In the genomic region with DNA sequence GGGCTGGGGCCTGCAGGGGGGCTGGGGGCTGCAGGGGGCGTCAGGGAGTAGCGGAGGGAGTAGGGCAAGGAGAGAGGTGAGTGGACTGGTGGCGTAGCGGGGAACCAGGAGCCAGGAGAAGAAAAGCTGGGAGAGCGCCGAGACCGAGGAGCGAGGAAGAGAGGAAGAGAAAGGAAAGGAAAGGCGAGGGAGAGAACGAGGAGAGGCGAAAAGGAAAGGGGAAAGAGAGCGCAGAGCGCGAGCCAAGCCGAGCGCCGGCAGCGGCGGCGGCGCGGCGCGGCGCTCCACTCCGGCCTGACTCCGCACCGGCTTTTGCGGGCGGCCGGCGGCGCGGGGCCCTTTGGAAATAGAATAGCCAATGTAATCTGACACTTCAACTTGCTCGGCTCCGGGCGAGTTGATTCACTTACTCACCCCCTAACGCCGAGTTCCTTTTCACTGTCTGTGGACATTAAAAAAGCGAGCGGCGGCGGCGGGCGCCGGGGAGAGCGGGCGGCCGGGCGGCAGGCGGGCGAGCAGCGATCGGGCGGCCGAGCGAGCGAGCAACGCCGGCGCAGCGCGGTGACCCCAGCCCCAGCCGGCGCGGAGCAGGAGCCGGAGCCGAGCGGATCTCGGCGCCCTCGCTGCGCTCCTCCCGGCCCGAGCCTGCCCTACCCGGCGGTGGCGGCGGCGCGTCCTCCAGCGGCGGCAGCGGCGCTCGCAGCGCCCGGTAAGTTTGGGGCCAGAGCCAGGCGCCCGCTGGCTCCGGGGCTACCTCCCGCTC, we compare ENCODE assay signal across 8 cellular contexts. TPM values are rescaled to one million over a fixed set of nuclear protein-coding genes. Genes with fewer than 3 reads are reported as not detected.
DNase-seq lines count a peak whose midpoint lies in the region; ATAC-seq and TF ChIP-seq lines count a peak whose summit lies in the region.

A gene with protein sequence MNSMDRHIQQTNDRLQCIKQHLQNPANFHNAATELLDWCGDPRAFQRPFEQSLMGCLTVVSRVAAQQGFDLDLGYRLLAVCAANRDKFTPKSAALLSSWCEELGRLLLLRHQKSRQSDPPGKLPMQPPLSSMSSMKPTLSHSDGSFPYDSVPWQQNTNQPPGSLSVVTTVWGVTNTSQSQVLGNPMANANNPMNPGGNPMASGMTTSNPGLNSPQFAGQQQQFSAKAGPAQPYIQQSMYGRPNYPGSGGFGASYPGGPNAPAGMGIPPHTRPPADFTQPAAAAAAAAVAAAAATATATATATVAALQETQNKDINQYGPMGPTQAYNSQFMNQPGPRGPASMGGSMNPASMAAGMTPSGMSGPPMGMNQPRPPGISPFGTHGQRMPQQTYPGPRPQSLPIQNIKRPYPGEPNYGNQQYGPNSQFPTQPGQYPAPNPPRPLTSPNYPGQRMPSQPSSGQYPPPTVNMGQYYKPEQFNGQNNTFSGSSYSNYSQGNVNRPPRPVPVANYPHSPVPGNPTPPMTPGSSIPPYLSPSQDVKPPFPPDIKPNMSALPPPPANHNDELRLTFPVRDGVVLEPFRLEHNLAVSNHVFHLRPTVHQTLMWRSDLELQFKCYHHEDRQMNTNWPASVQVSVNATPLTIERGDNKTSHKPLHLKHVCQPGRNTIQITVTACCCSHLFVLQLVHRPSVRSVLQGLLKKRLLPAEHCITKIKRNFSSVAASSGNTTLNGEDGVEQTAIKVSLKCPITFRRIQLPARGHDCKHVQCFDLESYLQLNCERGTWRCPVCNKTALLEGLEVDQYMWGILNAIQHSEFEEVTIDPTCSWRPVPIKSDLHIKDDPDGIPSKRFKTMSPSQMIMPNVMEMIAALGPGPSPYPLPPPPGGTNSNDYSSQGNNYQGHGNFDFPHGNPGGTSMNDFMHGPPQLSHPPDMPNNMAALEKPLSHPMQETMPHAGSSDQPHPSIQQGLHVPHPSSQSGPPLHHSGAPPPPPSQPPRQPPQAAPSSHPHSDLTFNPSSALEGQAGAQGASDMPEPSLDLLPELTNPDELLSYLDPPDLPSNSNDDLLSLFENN (plus strand): TSS at position 405 of the 763 bp plus-strand sequence. CDS start 132,667 bp downstream, outside the sequence.

- TF ChIP-seq CTCF in Peyer's patch (IDR thresholded peaks at IDR 0.05) = peak in 3 of 6 experiments; percentile 15 to 43 (median 36)

- H3K4me1 ChIP-seq in Peyer's patch = peaks cover 3 to 48% (median 15%) of the 10 kb centered on the region in 4 donors

- H3K27me3 Mint-ChIP-seq in activated T-helper 1 cell treated with anti-CD3 and anti-CD28 coated beads, Interleukin-12 subunit alpha, Interleukin-12 subunit beta, Interleukin-2, Interleukin-4 antibody, amounts not matched to agents 30 ng/mL and 10 ng/mL and 1 ng/mL, durations not matched to agents 14 hours and 24 hours and 36 hours (ENCODE audit: insufficient read depth) = peaks cover 16% of the 10 kb centered on the region
- H3K27me3 Mint-ChIP-seq in naive B cell = peaks cover 13 to 31% (median 30%) of the 10 kb centered on the region in 3 donors
- peaks cover 31% of the 10 kb centered on the region for H3K27me3 Mint-ChIP-seq in stimulated activated memory B cell treated with anti-CD40 and anti-IgM and Interleukin-4, amounts not matched to agents 10 μg/mL and 1 μg/mL and 100 μg/mL, for 72 hours

- H3K27me3 ChIP-seq in Peyer's patch = no peaks in the 10 kb centered on the region

- peak within 1 kb of the TSS; percentile 86 for H3K27ac Mint-ChIP-seq in activated T-helper 1 cell treated with anti-CD3 and anti-CD28 coated beads, Interleukin-12 subunit alpha, Interleukin-12 subunit beta, Interleukin-2, Interleukin-4 antibody, amounts not matched to agents 30 ng/mL and 10 ng/mL and 1 ng/mL, durations not matched to agents 14 hours and 24 hours and 36 hours
- H3K27ac Mint-ChIP-seq in naive B cell = peak within 1 kb of the TSS in 5 of 6 donors; percentile 59 to 97 (median 81)
- peak within 1 kb of the TSS; percentile 56 for H3K27ac Mint-ChIP-seq in stimulated activated memory B cell treated with anti-CD40 and anti-IgM and Interleukin-4, amounts not matched to agents 10 μg/mL and 1 μg/mL and 100 μg/mL, for 72 hours

- TF ChIP-seq EP300 in Ishikawa (IDR thresholded peaks at IDR 0.05; ENCODE audit: borderline replicate concordance) = peak; percentile 74

- peak; percentile 87 for DNase-seq in DMS153 treated with DMSO at 0.1 percent for 48 hours (lab: John Stamatoyannopoulos, UW; ENCODE audit: unreplicated experiment)
- DNase-seq in Peyer's patch = peak; percentile 82 to 94 (median 91)
- peak; percentile 77 for DNase-seq in activated T-helper 1 cell treated with anti-CD3 and anti-CD28 coated beads, Interleukin-12 subunit alpha, Interleukin-12 subunit beta, Interleukin-2, Interleukin-4 antibody, amounts not matched to agents 30 ng/mL and 10 ng/mL and 1 ng/mL, durations not matched to agents 14 hours and 24 hours and 36 hours (ENCODE audit: low spot score)
- DNase-seq in fibroblast of gingiva (ENCODE audit: low read depth) = peak; percentile 90
- DNase-seq in naive B cell = peak; percentile 79

- H3K9me3 ChIP-seq in Peyer's patch = no peaks in the 10 kb centered on the region

- peak within 1 kb of the TSS; percentile 76 to 98 (median 83) for H3K4me3 ChIP-seq in Peyer's patch

- TF ChIP-seq RAD21 in Ishikawa (IDR thresholded peaks at IDR 0.05; ENCODE audit: low read depth) = peak; percentile 18; the same call in 1 of the 2 replicates

- peak within 1 kb of the TSS; percentile 82 to 100 (median 96) for H3K27ac ChIP-seq in Peyer's patch

- H3K36me3 ChIP-seq in Peyer's patch = no peaks in the 10 kb centered on the region

- intact Hi-C loops in activated T-helper 1 cell treated with anti-CD3 and anti-CD28 coated beads, Interleukin-12 subunit alpha, Interleukin-12 subunit beta, Interleukin-2, Interleukin-4 antibody, amounts not matched to agents 30 ng/mL and 10 ng/mL and 1 ng/mL, durations not matched to agents 14 hours and 24 hours and 36 hours (cut with micrococcal nuclease) = loop anchor here (1.0 to 5.0 kb wide), 11 partner anchors 20 to 1036 kb away; a partner anchor contains a TSS

- no peaks in the 10 kb centered on the region for H3K36me3 Mint-ChIP-seq in activated T-helper 1 cell treated with anti-CD3 and anti-CD28 coated beads, Interleukin-12 subunit alpha, Interleukin-12 subunit beta, Interleukin-2, Interleukin-4 antibody, amounts not matched to agents 30 ng/mL and 10 ng/mL and 1 ng/mL, durations not matched to agents 14 hours and 24 hours and 36 hours (ENCODE audit: low read depth)
- no peaks in the 10 kb centered on the region for H3K36me3 Mint-ChIP-seq in naive B cell
- no peaks in the 10 kb centered on the region for H3K36me3 Mint-ChIP-seq in stimulated activated memory B cell treated with anti-CD40 and anti-IgM and Interleukin-4, amounts not matched to agents 10 μg/mL and 1 μg/mL and 100 μg/mL, for 72 hours

- peak; percentile 72 to 88 for TF ChIP-seq POLR2A in Peyer's patch (IDR thresholded peaks at IDR 0.05)

- peak within 1 kb of the TSS; percentile 91 for H3K4me3 Mint-ChIP-seq in activated T-helper 1 cell treated with anti-CD3 and anti-CD28 coated beads, Interleukin-12 subunit alpha, Interleukin-12 subunit beta, Interleukin-2, Interleukin-4 antibody, amounts not matched to agents 30 ng/mL and 10 ng/mL and 1 ng/mL, durations not matched to agents 14 hours and 24 hours and 36 hours
- H3K4me3 Mint-ChIP-seq in naive B cell = peak within 1 kb of the TSS; percentile 90 to 96 (median 96)
- H3K4me3 Mint-ChIP-seq in stimulated activated memory B cell treated with anti-CD40 and anti-IgM and Interleukin-4, amounts not matched to agents 10 μg/mL and 1 μg/mL and 100 μg/mL, for 72 hours = peak within 1 kb of the TSS; percentile 89

- peak; percentile 53 for ATAC-seq in GM21576 (IDR thresholded peaks at IDR 0.05; ENCODE audit: unreplicated experiment)
- ATAC-seq in naive B cell (ENCODE audit: low read depth in 2 of 2) = peak; percentile 52 to 57
- peak; percentile 69 for ATAC-seq in stimulated activated memory B cell treated with anti-CD40 and anti-IgM and Interleukin-4, amounts not matched to agents 10 μg/mL and 1 μg/mL and 100 μg/mL, for 72 hours

- H3K4me1 Mint-ChIP-seq in activated T-helper 1 cell treated with anti-CD3 and anti-CD28 coated beads, Interleukin-12 subunit alpha, Interleukin-12 subunit beta, Interleukin-2, Interleukin-4 antibody, amounts not matched to agents 30 ng/mL and 10 ng/mL and 1 ng/mL, durations not matched to agents 14 hours and 24 hours and 36 hours (ENCODE audit: low read depth) = peaks cover 43% of the 10 kb centered on the region
- peaks cover 29 to 39% (median 35%) of the 10 kb centered on the region in 3 donors for H3K4me1 Mint-ChIP-seq in naive B cell
- H3K4me1 Mint-ChIP-seq in stimulated activated memory B cell treated with anti-CD40 and anti-IgM and Interleukin-4, amounts not matched to agents 10 μg/mL and 1 μg/mL and 100 μg/mL, for 72 hours = peaks cover 23% of the 10 kb centered on the region

- no peaks in the 10 kb centered on the region for H3K9me3 Mint-ChIP-seq in activated T-helper 1 cell treated with anti-CD3 and anti-CD28 coated beads, Interleukin-12 subunit alpha, Interleukin-12 subunit beta, Interleukin-2, Interleukin-4 antibody, amounts not matched to agents 30 ng/mL and 10 ng/mL and 1 ng/mL, durations not matched to agents 14 hours and 24 hours and 36 hours
- no peaks in the 10 kb centered on the region for H3K9me3 Mint-ChIP-seq in naive B cell
- no peaks in the 10 kb centered on the region for H3K9me3 Mint-ChIP-seq in stimulated activated memory B cell treated with anti-CD40 and anti-IgM and Interleukin-4, amounts not matched to agents 10 μg/mL and 1 μg/mL and 100 μg/mL, for 72 hours

TF ChIP-seq in Ishikawa, 13 proteins besides CTCF, POLR2A, EP300 and RAD21 (continues in another document):
- TF ChIP-seq, protein P1, sequence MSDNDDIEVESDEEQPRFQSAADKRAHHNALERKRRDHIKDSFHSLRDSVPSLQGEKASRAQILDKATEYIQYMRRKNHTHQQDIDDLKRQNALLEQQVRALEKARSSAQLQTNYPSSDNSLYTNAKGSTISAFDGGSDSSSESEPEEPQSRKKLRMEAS (IDR thresholded peaks at IDR 0.05) = no peak; the same call in 1 of the 2 replicates
- peak; percentile 35; the same call in 1 of the 2 replicates for TF ChIP-seq FOXM1 (IDR thresholded peaks at IDR 0.05; ENCODE audit: borderline replicate concordance, low read depth)
- peak; percentile 68 for TF ChIP-seq NFIC (IDR thresholded peaks at IDR 0.05)
- TF ChIP-seq, protein P2, sequence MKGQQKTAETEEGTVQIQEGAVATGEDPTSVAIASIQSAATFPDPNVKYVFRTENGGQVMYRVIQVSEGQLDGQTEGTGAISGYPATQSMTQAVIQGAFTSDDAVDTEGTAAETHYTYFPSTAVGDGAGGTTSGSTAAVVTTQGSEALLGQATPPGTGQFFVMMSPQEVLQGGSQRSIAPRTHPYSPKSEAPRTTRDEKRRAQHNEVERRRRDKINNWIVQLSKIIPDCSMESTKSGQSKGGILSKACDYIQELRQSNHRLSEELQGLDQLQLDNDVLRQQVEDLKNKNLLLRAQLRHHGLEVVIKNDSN (IDR thresholded peaks at IDR 0.05) = no peak
- TF ChIP-seq EGR1 (IDR thresholded peaks at IDR 0.05) = peak; percentile 46; the same call in 1 of the 2 replicates

RNA-seq across cellular contexts. Expression of the gene that starts here (rescaled TPM):
- total RNA-seq in Peyer's patch = 10 to 100 TPM; 40.4 to 86.7 (median 73.2) TPM
- total RNA-seq in activated T-helper 1 cell treated with anti-CD3 and anti-CD28 coated beads, Interleukin-12 subunit alpha, Interleukin-12 subunit beta, Interleukin-2, Interleukin-4 antibody, amounts not matched to agents 30 ng/mL and 10 ng/mL and 1 ng/mL, durations not matched to agents 14 hours and 24 hours and 36 hours = 67.6 and 67.8 TPM in 2 replicates
- 1 to 10 TPM in 3 of 6 donors, under 1 TPM in 3; 0.11 to 2.9 (median 1.5) TPM for polyA plus RNA-seq in naive B cell (ENCODE audit: low read depth in 6 of 6)

Comparison
In these comparisons a context has a peak if more than half of its experiments do, and no peak if none do; other contexts are left out.
1. Peak in every context shown above with its lines: DNase-seq, ATAC-seq, H3K4me3 ChIP-seq and H3K27ac ChIP-seq.